17 cellular contexts compared by ENCODE assay signal in genomic region chr11:95816037-95816436, GRCh38. TPM values are rescaled to one million over a fixed set of nuclear protein-coding genes. Genes with fewer than 3 reads are reported as not detected.
DNase-seq lines count a peak whose midpoint lies in the region; ATAC-seq, FAIRE-seq and TF ChIP-seq lines count a peak whose summit lies in the region.
"Had no signal": no experiment of that assay in that cellular context is flagged by ENCODE, and none has a peak within 500 bp of the region (broad histone marks: within the 10 kb centered on the region; RNA-seq: fewer than 3 reads in every experiment).

No MANE protein-coding gene starts in this region.

- POLR2A ChIA-PET in activated CD4-positive, alpha-beta memory T cell treated with anti-CD3 and anti-CD28 coated beads, Interleukin-2, amount 10 ng/mL, durations not matched to agents 7 days and 5 days (lab: Charles Lee) = no interaction called here

- no peak overlapping the region for H3K4me3 Mint-ChIP-seq in activated CD4-positive, alpha-beta memory T cell treated with anti-CD3 and anti-CD28 coated beads, Interleukin-2, amount 10 ng/mL, durations not matched to agents 7 days and 5 days
- H3K4me3 Mint-ChIP-seq: HFFc6 had no signal

- no peaks in the 10 kb centered on the region for H3K27me3 Mint-ChIP-seq in activated CD4-positive, alpha-beta memory T cell treated with anti-CD3 and anti-CD28 coated beads, Interleukin-2, amount 10 ng/mL, durations not matched to agents 7 days and 5 days

- ATAC-seq in GM18907 (IDR thresholded peaks at IDR 0.05; ENCODE audit: unreplicated experiment) = peak; percentile 56
- peak; percentile 53 for ATAC-seq in HG03457 (IDR thresholded peaks at IDR 0.05; ENCODE audit: unreplicated experiment)
- peak; percentile 73 for ATAC-seq in stimulated activated naive CD8-positive, alpha-beta T cell treated with anti-CD3 and anti-CD28 coated beads, Interleukin-15, Interleukin-2, amounts not matched to agents 100 U/mL and 50 U/mL, for 24 hours
- no peak for ATAC-seq in HG03095 (IDR thresholded peaks at IDR 0.05; ENCODE audit: unreplicated experiment)
- ATAC-seq: HepG2 had no signal

- CTCF ChIA-PET in activated CD4-positive, alpha-beta memory T cell treated with anti-CD3 and anti-CD28 coated beads, Interleukin-2, amount 10 ng/mL, durations not matched to agents 7 days and 5 days (lab: Charles Lee) = no interaction called here

- H3K4me1 Mint-ChIP-seq in activated CD4-positive, alpha-beta memory T cell treated with anti-CD3 and anti-CD28 coated beads, Interleukin-2, amount 10 ng/mL, durations not matched to agents 7 days and 5 days = no peaks in the 10 kb centered on the region

- no peaks in the 10 kb centered on the region for H3K9me3 Mint-ChIP-seq in activated CD4-positive, alpha-beta memory T cell treated with anti-CD3 and anti-CD28 coated beads, Interleukin-2, amount 10 ng/mL, durations not matched to agents 7 days and 5 days
- H3K9me3 Mint-ChIP-seq: HFFc6 had no signal

- peak; percentile 51 for FAIRE-seq in GM12892 (lab: Jason Lieb, UNC)
- FAIRE-seq: H54, HepG2 had no signal

- H3K27ac Mint-ChIP-seq in activated CD4-positive, alpha-beta memory T cell treated with anti-CD3 and anti-CD28 coated beads, Interleukin-2, amount 10 ng/mL, durations not matched to agents 7 days and 5 days = no peak overlapping the region
- H3K27ac Mint-ChIP-seq: HFFc6 had no signal

- H3K36me3 Mint-ChIP-seq in activated CD4-positive, alpha-beta memory T cell treated with anti-CD3 and anti-CD28 coated beads, Interleukin-2, amount 10 ng/mL, durations not matched to agents 7 days and 5 days (ENCODE audit: low read depth) = peaks cover 56% of the 10 kb centered on the region

- DNase-seq in GM12892 (ENCODE audit: insufficient read length) (no peak), cerebellum (ENCODE audit: low spot score) (no peak)
- no peak for DNase-seq in stimulated activated naive CD8-positive, alpha-beta T cell treated with anti-CD3 and anti-CD28 coated beads, Interleukin-15, Interleukin-2, amounts not matched to agents 100 U/mL and 50 U/mL, for 24 hours
- no peak for DNase-seq in activated CD4-positive, alpha-beta memory T cell treated with anti-CD3 and anti-CD28 coated beads, Interleukin-2, amount 10 ng/mL, durations not matched to agents 7 days and 5 days
- DNase-seq: COR-L47, HFFc6, KG1, NCI-H1436, NCI-H2029 treated with DMSO at 0.1 percent for 48 hours, NCI-H2171 treated with DMSO at 0.1 percent for 48 hours, NCI-H446 treated with DMSO at 0.1 percent for 48 hours, NCI-H748 treated with DMSO at 0.1 percent for 48 hours had no signal

- TF ChIP-seq POLR2A in GM12892 (IDR thresholded peaks at IDR 0.05; ENCODE audit: low read depth, low read length) = no peak

RNA-seq across cellular contexts. Expression of gene CEP57, which starts 25.7 kb away (rescaled TPM):
- 54.3 TPM for polyA plus RNA-seq in GM12892 (2012; ENCODE audit: missing spikeins)
- 80.8 TPM for total RNA-seq in cerebellum
- total RNA-seq in activated CD4-positive, alpha-beta memory T cell treated with anti-CD3 and anti-CD28 coated beads, Interleukin-2, amount 10 ng/mL, durations not matched to agents 7 days and 5 days = 100 to 1,000 TPM; 102 to 105 TPM

RNA-seq across cellular contexts. Expression of gene FAM76B, which starts 26.5 kb away (rescaled TPM):
- 28.4 TPM for polyA plus RNA-seq in GM12892 (2012; ENCODE audit: missing spikeins)
- 53.9 TPM for total RNA-seq in cerebellum
- 10 to 100 TPM; 48.1 to 51.5 TPM for total RNA-seq in activated CD4-positive, alpha-beta memory T cell treated with anti-CD3 and anti-CD28 coated beads, Interleukin-2, amount 10 ng/mL, durations not matched to agents 7 days and 5 days
